ENCODE assay signal across 8 cellular contexts in the genomic region with DNA sequence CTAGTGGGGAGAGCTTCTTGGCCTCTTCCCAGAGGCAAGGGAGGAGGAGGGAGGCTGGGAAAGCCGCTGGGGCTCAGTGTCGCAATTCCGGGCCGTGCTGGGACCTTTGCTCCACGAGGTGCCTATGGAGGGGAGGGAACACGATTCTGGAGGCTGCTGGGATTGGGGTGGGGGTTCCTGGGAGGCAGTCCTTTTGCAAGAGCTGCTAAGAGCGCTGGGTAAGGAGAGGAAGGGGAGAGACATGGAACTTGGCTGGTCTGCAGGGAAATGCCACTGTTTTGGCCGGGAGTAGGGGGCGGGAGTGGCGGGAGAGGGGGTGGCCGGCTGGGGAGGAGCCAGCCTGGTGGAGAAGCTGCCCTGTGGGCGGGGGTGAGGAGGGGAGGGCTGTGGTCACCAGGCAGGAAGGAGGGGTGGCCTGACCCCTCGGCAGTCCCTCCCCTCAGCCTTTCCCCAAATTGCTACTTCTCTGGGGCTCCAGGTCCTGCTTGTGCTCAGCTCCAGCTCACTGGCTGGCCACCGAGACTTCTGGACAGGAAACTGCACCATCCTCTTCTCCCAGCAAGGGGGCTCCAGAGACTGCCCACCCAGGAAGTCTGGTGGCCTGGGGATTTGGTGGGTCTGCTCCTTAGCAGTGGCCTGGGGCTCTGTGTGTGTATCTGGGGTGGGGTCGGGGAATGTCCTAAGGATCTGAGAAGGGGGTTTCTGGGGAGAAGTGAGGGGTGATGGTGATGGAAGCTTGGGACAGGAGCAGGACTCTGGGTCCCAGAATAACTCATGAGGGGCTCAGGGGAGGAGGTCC. TPM values are rescaled to one million over a fixed set of nuclear protein-coding genes. Genes with fewer than 3 reads are reported as not detected.
DNase-seq lines count a peak whose midpoint lies in the region; ATAC-seq and TF ChIP-seq lines count a peak whose summit lies in the region.

Gene NR1H3 (plus strand): TSS at position 479 of the 799 bp plus-strand sequence. CDS start 1,221 bp downstream, outside the sequence.

- H3K4me1 Mint-ChIP-seq in natural killer cell, result peaks cover 22 to 29% of the 10 kb centered on the region in 2 donors

- no peaks in the 10 kb centered on the region for H3K9me3 ChIP-seq in GM23248 (ENCODE audit: low read depth)

- H3K4me3 ChIP-seq in AG04449 (ENCODE audit: low read depth, low read length) (peak within 1 kb of the TSS; percentile 20), GM23248 (peak within 1 kb of the TSS; percentile 58), fibroblast of mammary gland (ENCODE audit: control insufficient read depth, low read depth, low read length) (peak within 1 kb of the TSS; percentile 53)

- H3K27ac Mint-ChIP-seq in natural killer cell, result peak within 1 kb of the TSS; percentile 75 to 91

- no peaks in the 10 kb centered on the region for H4K20me1 ChIP-seq in GM23248 (ENCODE audit: insufficient read depth)

- TF ChIP-seq CTCF in AG04449 (IDR thresholded peaks at IDR 0.05; ENCODE audit: insufficient read depth, low read length, missing control alignments) (peak; percentile 72), fibroblast of mammary gland (conservative IDR thresholded peaks at IDR 0.05; ENCODE audit: control insufficient read depth, insufficient read depth, low read depth, low read length) (peak; percentile 65), natural killer cell (IDR thresholded peaks at IDR 0.05) (peak; percentile 52)

- H3F3A ChIP-seq in GM23248 (ENCODE audit: insufficient read depth), result no peaks in the 10 kb centered on the region

- peak within 1 kb of the TSS; percentile 75 for H2AFZ ChIP-seq in GM23248

- H3K27ac ChIP-seq in GM23248, result no peak within 1 kb of the TSS

- no peaks in the 10 kb centered on the region for H3K9me2 ChIP-seq in GM23248 (ENCODE audit: insufficient read depth)

- no peaks in the 10 kb centered on the region for H3K36me3 ChIP-seq in GM23248 (ENCODE audit: low read depth)

- peaks cover 23% of the 10 kb centered on the region for H3K4me1 ChIP-seq in GM23248 (ENCODE audit: insufficient read depth)

- POLR2A ChIA-PET in AG04449 (lab: Yijun Ruan, JAX), result interaction anchor here (1.1 kb wide), 1 partner anchor 9 kb away, joined by 5 read pairs; the partner anchor contains the start of gene ACP2

- CTCF ChIA-PET in AG04449 (lab: Yijun Ruan, JAX), result interaction anchor here (0.8 to 5.6 kb wide), 17 partner anchors 9 to 104 kb away, joined by 3 to 108 read pairs (median 11); partner anchors contain the start of genes ACP2, ARFGAP2, MADD and PACSIN3

- ATAC-seq in natural killer cell (peak; percentile 57 to 84 (median 82)), GM18861 (IDR thresholded peaks at IDR 0.05; ENCODE audit: unreplicated experiment) (no peak), GM19452 (IDR thresholded peaks at IDR 0.05; ENCODE audit: unreplicated experiment) (no peak), GM21529 (IDR thresholded peaks at IDR 0.05; ENCODE audit: unreplicated experiment) (no peak)

- intact Hi-C loops in natural killer cell (cut with micrococcal nuclease), result loop anchor here (5.0 kb wide), 1 partner anchor 150 kb away; the partner anchor contains the start of gene SLC39A13

- H3K9ac ChIP-seq in GM23248, result peak within 1 kb of the TSS; percentile 46

- no peaks in the 10 kb centered on the region for H3K79me2 ChIP-seq in GM23248 (ENCODE audit: insufficient read depth)

- peak within 1 kb of the TSS; percentile 86 for H3K4me3 Mint-ChIP-seq in natural killer cell

- peak within 1 kb of the TSS; percentile 65 for H3K4me2 ChIP-seq in GM23248 (ENCODE audit: unreplicated experiment)

- WGBS in GM23248 (ENCODE audit: low coverage in 1 of 2, low lambda C conversion rate in 2 of 2, missing lambda C conversion rate in 2 of 2), 2 experiments, result 5% methylated on average over 10 to 15 of the region's 15 CpGs

- in situ Hi-C loops in GM23248 (cut with MboI), result no loop called here

- no peaks in the 10 kb centered on the region for H3K9me3 Mint-ChIP-seq in natural killer cell

- DNase-seq in AG04449 (ENCODE audit: low read depth, low spot score) (no peak), GM23248 (peak; percentile 73), T1000 (lab: John Stamatoyannopoulos, UW) (peak; percentile 21), fibroblast of mammary gland (ENCODE audit: low read depth) (peak; percentile 82), natural killer cell (peak; percentile 30)

- no peaks in the 10 kb centered on the region for H3K36me3 Mint-ChIP-seq in natural killer cell

- H3K27me3 Mint-ChIP-seq in natural killer cell (ENCODE audit: low read depth in 2 of 2), result no peaks in the 10 kb centered on the region

- no peaks in the 10 kb centered on the region for H3K27me3 ChIP-seq in GM23248 (replicated peaks; ENCODE audit: insufficient read depth)

RNA-seq across cellular contexts. Expression of gene NR1H3, which starts in this region (rescaled TPM):
- 2.7 and 7.2 TPM in 2 replicates for total RNA-seq in GM23248 (2014; rRNA removed; shearing (Covaris generic))
- polyA plus RNA-seq in GM23248 (2016; fragmentation: Nextera tagmentation; extraction: Ambion mirVana), result 4.9 and 5.1 TPM in 2 replicates
- total RNA-seq in natural killer cell, result 10 to 100 TPM; 11.3 to 26.0 (median 13.5) TPM

Comparison
In these comparisons a context has a peak if more than half of its experiments do, and no peak if none do; other contexts are left out.
1. ATAC-seq: peak in natural killer cell (3 of 3); none in GM18861 (single experiment), GM19452 (single experiment) and GM21529 (single experiment).
2. Peak in every context shown above with its lines, with median percentiles within 50 percentile points of each other: H3K4me3 ChIP-seq and CTCF ChIP-seq.